ENCODE assay signal across 20 cellular contexts in the genomic region with DNA sequence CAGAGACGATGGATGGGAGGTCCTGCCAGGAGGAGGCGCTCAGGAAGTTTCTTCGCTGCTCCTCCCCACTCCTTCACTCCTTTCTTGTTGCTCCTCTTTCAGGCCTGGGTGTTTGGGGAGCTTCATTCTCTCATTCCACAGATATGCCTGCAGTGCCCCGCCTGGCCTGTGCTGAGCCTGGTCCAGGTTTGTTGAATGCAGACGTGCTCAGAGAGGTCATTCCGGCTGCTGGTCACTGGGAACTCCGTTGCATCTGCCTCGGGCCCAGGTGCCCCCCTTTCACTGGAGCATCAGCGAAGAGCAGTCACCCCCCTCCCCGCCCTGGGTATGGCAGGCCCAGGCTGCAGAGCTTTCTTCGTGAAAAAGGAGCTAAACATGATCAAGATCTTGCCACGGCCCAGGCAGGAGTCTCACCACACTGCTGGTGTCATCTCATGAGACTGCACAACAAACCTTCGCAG.
"Had no signal": no experiment of that assay in that cellular context is flagged by ENCODE, and none has a peak within 500 bp of the region (broad histone marks: within the 10 kb centered on the region; RNA-seq: fewer than 3 reads in every experiment).

No MANE protein-coding gene starts in this region.

- H3K36me3 ChIP-seq: left lung, prostate gland, stomach had no signal

- H3K27ac Mint-ChIP-seq: activated naive CD8-positive, alpha-beta T cell treated with anti-CD3 and anti-CD28 coated beads, Interleukin-2, amount 10 ng/mL, durations not matched to agents 7 days and 5 days; stimulated activated effector memory CD8-positive, alpha-beta T cell treated with anti-CD3 and anti-CD28 coated beads, Interleukin-12 subunit alpha, Interleukin-12 subunit beta, amount 100 ng/mL, for 72 hours; T-helper 1 cell treated with Interleukin-12 subunit alpha and Interleukin-12 subunit beta and Interleukin-4 antibody, amounts not matched to agents 30 μg/mL and 1 μg/mL, for 36 hours; type B pancreatic cell had no signal

- H3K4me3 ChIP-seq: body of pancreas, dorsolateral prefrontal cortex, hepatocyte, left lung, prostate gland, stomach had no signal

- H3K27me3 ChIP-seq: body of pancreas, dorsolateral prefrontal cortex, foreskin keratinocyte, hepatocyte, stomach had no signal

- H3K4me1 Mint-ChIP-seq: activated naive CD8-positive, alpha-beta T cell treated with anti-CD3 and anti-CD28 coated beads, Interleukin-2, amount 10 ng/mL, durations not matched to agents 7 days and 5 days had no signal

- H3K79me2 ChIP-seq: hepatocyte had no signal

- H3K4me2 ChIP-seq: hepatocyte had no signal

- FAIRE-seq: small intestine had no signal

- H3K4me1 ChIP-seq: body of pancreas, foreskin keratinocyte, left lung, prostate gland, stomach had no signal

- H3K9me3 ChIP-seq: body of pancreas, left lung, prostate gland, stomach had no signal

- ATAC-seq: body of pancreas; foreskin keratinocyte; left lung; right cardiac atrium; stimulated activated effector memory CD8-positive, alpha-beta T cell treated with anti-CD3 and anti-CD28 coated beads, Interleukin-12 subunit alpha, Interleukin-12 subunit beta, amount 100 ng/mL, for 72 hours had no signal

- H3K36me3 Mint-ChIP-seq: activated naive CD8-positive, alpha-beta T cell treated with anti-CD3 and anti-CD28 coated beads, Interleukin-2, amount 10 ng/mL, durations not matched to agents 7 days and 5 days; stimulated activated effector memory CD8-positive, alpha-beta T cell treated with anti-CD3 and anti-CD28 coated beads, Interleukin-12 subunit alpha, Interleukin-12 subunit beta, amount 100 ng/mL, for 72 hours; type B pancreatic cell had no signal

- H3K9me3 Mint-ChIP-seq: activated naive CD8-positive, alpha-beta T cell treated with anti-CD3 and anti-CD28 coated beads, Interleukin-2, amount 10 ng/mL, durations not matched to agents 7 days and 5 days; stimulated activated effector memory CD8-positive, alpha-beta T cell treated with anti-CD3 and anti-CD28 coated beads, Interleukin-12 subunit alpha, Interleukin-12 subunit beta, amount 100 ng/mL, for 72 hours; T-helper 1 cell treated with Interleukin-12 subunit alpha and Interleukin-12 subunit beta and Interleukin-4 antibody, amounts not matched to agents 30 μg/mL and 1 μg/mL, for 36 hours had no signal

- H2AFZ ChIP-seq: hepatocyte had no signal

- H3K4me3 Mint-ChIP-seq: activated naive CD8-positive, alpha-beta T cell treated with anti-CD3 and anti-CD28 coated beads, Interleukin-2, amount 10 ng/mL, durations not matched to agents 7 days and 5 days; stimulated activated effector memory CD8-positive, alpha-beta T cell treated with anti-CD3 and anti-CD28 coated beads, Interleukin-12 subunit alpha, Interleukin-12 subunit beta, amount 100 ng/mL, for 72 hours; T-helper 1 cell treated with Interleukin-12 subunit alpha and Interleukin-12 subunit beta and Interleukin-4 antibody, amounts not matched to agents 30 μg/mL and 1 μg/mL, for 36 hours; type B pancreatic cell had no signal

- H3K27ac ChIP-seq: body of pancreas, dorsolateral prefrontal cortex, epithelial cell of prostate, foreskin keratinocyte, hepatocyte, left lung, prostate gland, stomach had no signal

- DNase-seq: activated CD4-positive, alpha-beta T cell treated with anti-CD3 and anti-CD28 coated beads, Interleukin-2, amount 50 U/mL, for 4 hours; activated CD4-positive, CD25-positive, alpha-beta regulatory T cell treated with anti-CD3 and anti-CD28 coated beads, Interleukin-2, amount 50 U/mL, for 72 hours; activated naive CD4-positive, alpha-beta T cell treated with Interleukin-2 at 50 U/mL for 16 hours; activated naive CD8-positive, alpha-beta T cell treated with anti-CD3 and anti-CD28 coated beads, Interleukin-2, amount 10 ng/mL, durations not matched to agents 7 days and 5 days; activated T-cell treated with anti-CD3 and anti-CD28 coated beads for 4 hours; body of pancreas; caudate nucleus; foreskin keratinocyte; right cardiac atrium; small intestine; stimulated activated CD4-positive, alpha-beta T cell treated with anti-CD3 and anti-CD28 coated beads, Interleukin-4, amount 100 ng/mL, for 24 hours; stomach had no signal

- H3K27me3 Mint-ChIP-seq: activated naive CD8-positive, alpha-beta T cell treated with anti-CD3 and anti-CD28 coated beads, Interleukin-2, amount 10 ng/mL, durations not matched to agents 7 days and 5 days had no signal
